Comparison of ENCODE assay signal across 26 cellular contexts in genomic region chr1:55382699-55383377, GRCh38.
DNase-seq lines count a peak whose midpoint lies in the region; ATAC-seq, FAIRE-seq and TF ChIP-seq lines count a peak whose summit lies in the region.
"Had no signal": no experiment of that assay in that cellular context is flagged by ENCODE, and none has a peak within 500 bp of the region (broad histone marks: within the 10 kb centered on the region; RNA-seq: fewer than 3 reads in every experiment).

No MANE protein-coding gene starts in this region.

- peak overlapping the region; percentile 84; the same call in 1 of the 3 replicates for H2BK15ac ChIP-seq in IMR-90 (ENCODE audit: low read depth, low read length)
- no peak overlapping the region for H2BK15ac ChIP-seq in neuronal stem cell (ENCODE audit: low read length)

- peak overlapping the region; percentile 71; the same call in 1 of the 2 replicates for H3K14ac ChIP-seq in IMR-90 (replicated peaks; ENCODE audit: low read depth, low read length)
- no peak overlapping the region for H3K14ac ChIP-seq in neuronal stem cell (ENCODE audit: low read length)

- intact Hi-C loops in IMR-90 (cut with micrococcal nuclease): no loop called here

- no peak for DNase-seq in IMR-90
- DNase-seq in bronchial epithelial cell (ENCODE audit: low read depth): no peak
- DNase-seq in neuronal stem cell (ENCODE audit: low spot score): no peak
- DNase-seq in SW 1271 (lab: John Stamatoyannopoulos, UW): no peak
- no peak for DNase-seq in mucosa of gallbladder (ENCODE audit: low spot score)
- DNase-seq: activated effector memory CD4-positive, alpha-beta T cell treated with anti-CD3 and anti-CD28 coated beads, Interleukin-2, amount 50 U/mL, for 16 hours; effector CD8-positive, alpha-beta T cell; left colon; MV-4-11; NCI-H1694; NCI-H524 treated with DMSO at 0.1 percent for 48 hours; Peyer's patch; posterior cingulate gyrus; SIG-M5; stimulated activated CD4-positive, alpha-beta T cell treated with anti-CD3 and anti-CD28 coated beads, Interleukin-4, amount 100 ng/mL, for 1 hour; stomach; T-helper 9 cell; tibial artery had no signal

- no peak for TF ChIP-seq RAD21 in IMR-90 (IDR thresholded peaks at IDR 0.05; ENCODE audit: low read length)

- no TSS peak for BruUV-seq in IMR-90 (replicated peaks; lab: Mats Ljungman, UMichigan)

- H4K5ac ChIP-seq in IMR-90 (ENCODE audit: low read depth, low read length): peak overlapping the region; percentile 33; the same call in 1 of the 2 replicates

- peak overlapping the region; percentile 69 for H2BK120ac ChIP-seq in IMR-90 (ENCODE audit: low read depth, low read length)
- H2BK120ac ChIP-seq in neuronal stem cell (ENCODE audit: low read depth, low read length): no peak overlapping the region

- dilution Hi-C loops in IMR-90 (cut with HindIII; ENCODE audit: low sequenced_read_pairs, unreplicated experiment): no loop called here

- CTCF ChIA-PET in HEK293 (lab: Yijun Ruan, JAX): interaction anchor here (0.6 to 1.4 kb wide), 3 partner anchors 61 to 823 kb away, joined by 3 to 5 read pairs (median 3); no protein-coding TSS in a partner anchor
- CTCF ChIA-PET in IMR-90 (lab: Yijun Ruan, JAX): no interaction called here

- H3K23ac ChIP-seq in IMR-90 (ENCODE audit: low read depth, low read length) (no peak overlapping the region; the same call in 1 of the 2 replicates), neuronal stem cell (ENCODE audit: low read depth, low read length, poor library complexity) (peak overlapping the region; percentile 94)

- no peak overlapping the region for H3K9ac ChIP-seq in IMR-90 (ENCODE audit: low read depth, low read length)
- H3K9ac ChIP-seq in neuronal stem cell (ENCODE audit: low read depth, low read length, poor library complexity): peak overlapping the region; percentile 70
- H3K9ac ChIP-seq: BLaER1 treated with 17β-estradiol and CSF1 and Interleukin-3, amounts not matched to agents 10 nM and 100 nM had no signal

- H3K4me2 ChIP-seq in IMR-90 (ENCODE audit: low read depth, low read length) (no peak overlapping the region), neuronal stem cell (ENCODE audit: insufficient read depth, low read length, poor library complexity, severe bottlenecking) (no peak overlapping the region)
- H3K4me2 ChIP-seq: BLaER1 treated with 17β-estradiol and CSF1 and Interleukin-3, amounts not matched to agents 10 nM and 100 nM had no signal

- H3K27me3 ChIP-seq in IMR-90 (ENCODE audit: control insufficient read depth, insufficient read depth, low read length) (no peaks in the 10 kb centered on the region), bronchial epithelial cell (ENCODE audit: control insufficient read depth, insufficient read depth, low read length) (no peaks in the 10 kb centered on the region), neuronal stem cell (ENCODE audit: control insufficient read depth in 3 of 3, insufficient read depth in 3 of 3, low read depth in 1 of 3, low read length in 3 of 3) (no peaks in the 10 kb centered on the region)
- H3K27me3 ChIP-seq: BLaER1 treated with 17β-estradiol and CSF1 and Interleukin-3, amounts not matched to agents 10 nM and 100 nM; cardiac muscle cell; neutrophil; Peyer's patch; stomach; tibial artery had no signal

- ATAC-seq in IMR-90 (ENCODE audit: low read depth) (no peak), GM19397 (IDR thresholded peaks at IDR 0.05; ENCODE audit: unreplicated experiment) (no peak)
- ATAC-seq: HCT116, left colon had no signal

- H3K18ac ChIP-seq in IMR-90 (ENCODE audit: low read depth, low read length) (peak overlapping the region; percentile 57), neuronal stem cell (ENCODE audit: low read length) (no peak overlapping the region)

- POLR2A ChIA-PET in HEK293 (lab: Yijun Ruan, JAX) (no interaction called here), IMR-90 (lab: Charles Lee; ENCODE audit: unreplicated experiment) (no interaction called here)

- H2AFZ ChIP-seq in IMR-90 (replicated peaks; ENCODE audit: low read length, poor library complexity) (peak overlapping the region; percentile 21), neuronal stem cell (ENCODE audit: low read length) (no peak overlapping the region)

- H4K8ac ChIP-seq in IMR-90 (ENCODE audit: low read depth in 2 of 2, low read length in 2 of 2) (peak overlapping the region in 1 of 2 experiments; percentile 59; a peak in 3 of 4 replicates), neuronal stem cell (ENCODE audit: low read depth, low read length) (no peak overlapping the region)

- H3K56ac ChIP-seq in IMR-90 (ENCODE audit: extremely low read depth, insufficient read depth, low read length): no peak overlapping the region

- no peak for TF ChIP-seq POLR2A in IMR-90 (IDR thresholded peaks at IDR 0.05; ENCODE audit: low read depth, low read length)

- H2BK12ac ChIP-seq in neuronal stem cell (ENCODE audit: low read length): no peak overlapping the region

- in situ Hi-C loops in IMR-90 (cut with MboI; ENCODE audit: low sequenced_read_pairs): no loop called here

- H2BK5ac ChIP-seq in IMR-90 (ENCODE audit: low read depth, low read length, poor library complexity, severe bottlenecking) (peak overlapping the region; percentile 37), neuronal stem cell (ENCODE audit: low read length) (no peak overlapping the region)

- H3K4me1 ChIP-seq in HEK293 (ENCODE audit: control insufficient read depth, insufficient read depth, low read length) (no peaks in the 10 kb centered on the region), IMR-90 (ENCODE audit: control insufficient read depth, insufficient read depth, low read length) (peaks cover 15% of the 10 kb centered on the region), neuronal stem cell (ENCODE audit: control insufficient read depth in 2 of 2, insufficient read depth in 1 of 2, low read depth in 1 of 2, low read length in 2 of 2) (no peaks in the 10 kb centered on the region)
- H3K4me1 ChIP-seq: Peyer's patch had no signal

- 55% methylated on average over 3 of the region's 14 CpGs; no CpG with 5 or more reads in 1 of the 2 experiments for WGBS in IMR-90 (ENCODE audit: extremely low coverage in 2 of 2, insufficient read length in 1 of 2), 2 experiments
- 100% methylated on average over 2 of the region's 14 CpGs; no CpG with 5 or more reads in 1 of the 2 donors for WGBS in neuronal stem cell (ENCODE audit: extremely low coverage in 2 of 2, insufficient read length in 2 of 2, insufficient replicate concordance in 1 of 2), 2 donors

- H4K91ac ChIP-seq in IMR-90 (ENCODE audit: insufficient read depth, low read depth, low read length) (peak overlapping the region; percentile 57; the same call in 1 of the 2 replicates), neuronal stem cell (ENCODE audit: low read depth, low read length, poor library complexity) (no peak overlapping the region)

- H2BK20ac ChIP-seq in IMR-90 (ENCODE audit: low read depth, low read length): peak overlapping the region; percentile 23; the same call in 1 of the 2 replicates

- peak overlapping the region; percentile 62 for H3K4ac ChIP-seq in IMR-90 (ENCODE audit: low read depth, low read length)
- no peak overlapping the region for H3K4ac ChIP-seq in neuronal stem cell (ENCODE audit: low read length)

- H3K27ac ChIP-seq in HEK293 (ENCODE audit: extremely low read depth, low read depth, low read length): no peak overlapping the region
- no peak overlapping the region for H3K27ac ChIP-seq in IMR-90 (ENCODE audit: insufficient read depth, low read length)
- no peak overlapping the region for H3K27ac ChIP-seq in neuronal stem cell (replicated peaks; ENCODE audit: low read length)
- H3K27ac ChIP-seq: BLaER1 treated with 17β-estradiol and CSF1 and Interleukin-3, amounts not matched to agents 10 nM and 100 nM; cardiac muscle cell; coronary artery; neutrophil; Peyer's patch; tibial artery had no signal

- H2AK9ac ChIP-seq in IMR-90 (replicated peaks; ENCODE audit: low read depth, low read length, poor library complexity): no peak overlapping the region

- no peaks in the 10 kb centered on the region for H3K36me3 ChIP-seq in HEK293 (ENCODE audit: control insufficient read depth in 2 of 2, insufficient read depth in 1 of 2, low read length in 2 of 2)
- no peaks in the 10 kb centered on the region for H3K36me3 ChIP-seq in IMR-90 (ENCODE audit: control insufficient read depth, insufficient read depth, low read length)
- H3K36me3 ChIP-seq in bronchial epithelial cell (ENCODE audit: control insufficient read depth, insufficient read depth, low read length): no peaks in the 10 kb centered on the region
- H3K36me3 ChIP-seq in neuronal stem cell (replicated peaks in 1 of 2; ENCODE audit: control insufficient read depth in 2 of 2, insufficient read depth in 2 of 2, low read length in 2 of 2): no peaks in the 10 kb centered on the region
- H3K36me3 ChIP-seq: BLaER1 treated with 17β-estradiol and CSF1 and Interleukin-3, amounts not matched to agents 10 nM and 100 nM; cardiac muscle cell; neutrophil; Peyer's patch; stomach; tibial artery had no signal

- H3K9me1 ChIP-seq in IMR-90 (ENCODE audit: insufficient read depth, low read length): peaks cover 13% of the 10 kb centered on the region

- H3K79me1 ChIP-seq in IMR-90 (ENCODE audit: low read depth in 1 of 2, low read length in 2 of 2): no peaks in the 10 kb centered on the region
- H3K79me1 ChIP-seq in neuronal stem cell (ENCODE audit: low read depth, low read length): no peaks in the 10 kb centered on the region

- H3K4me3 ChIP-seq in HEK293 (ENCODE audit: low read depth, low read length) (no peak overlapping the region), IMR-90 (ENCODE audit: insufficient read depth, low read depth, low read length) (no peak overlapping the region), bronchial epithelial cell (ENCODE audit: low read depth, low read length) (no peak overlapping the region), neuronal stem cell (ENCODE audit: low read length in 2 of 2) (peak overlapping the region in 1 of 2 donors; percentile 64)
- H3K4me3 ChIP-seq: BLaER1 treated with 17β-estradiol and CSF1 and Interleukin-3, amounts not matched to agents 10 nM and 100 nM; cardiac muscle cell; coronary artery; Peyer's patch; stomach; tibial artery had no signal

- H2AK5ac ChIP-seq in IMR-90 (ENCODE audit: low read depth, low read length) (peak overlapping the region; percentile 94), neuronal stem cell (ENCODE audit: low read depth, low read length) (no peak overlapping the region)

- TF ChIP-seq CTCF in HEK293 (tag by site-specific recombination; IDR thresholded peaks at IDR 0.05) (no peak), IMR-90 (conservative IDR thresholded peaks at IDR 0.05; ENCODE audit: low read depth, low read length) (no peak), bronchial epithelial cell (IDR thresholded peaks at IDR 0.05; ENCODE audit: insufficient read depth, low read length, severe bottlenecking) (no peak)

- no peaks in the 10 kb centered on the region for H4K20me1 ChIP-seq in IMR-90 (ENCODE audit: insufficient read depth, low read length)
- H4K20me1 ChIP-seq: BLaER1 treated with 17β-estradiol and CSF1 and Interleukin-3, amounts not matched to agents 10 nM and 100 nM had no signal

- H3K9me3 ChIP-seq in HEK293 (ENCODE audit: control insufficient read depth, insufficient read depth, low read depth, low read length) (no peaks in the 10 kb centered on the region), IMR-90 (ENCODE audit: control insufficient read depth, insufficient read depth, low read length) (peaks cover 2% of the 10 kb centered on the region; the same call in 1 of the 2 replicates), neuronal stem cell (replicated peaks in 1 of 2; ENCODE audit: control insufficient read depth in 2 of 2, insufficient read depth in 1 of 2, low read depth in 1 of 2, low read length in 2 of 2) (no peaks in the 10 kb centered on the region)
- H3K9me3 ChIP-seq: BLaER1 treated with 17β-estradiol and CSF1 and Interleukin-3, amounts not matched to agents 10 nM and 100 nM; neutrophil; Peyer's patch; stomach; tibial artery had no signal

- FAIRE-seq in bronchial epithelial cell (lab: Jason Lieb, UNC): peak; percentile 86
- FAIRE-seq: GM12892 had no signal
